In genomic region chr2:166223298-166223697, GRCh38 we compare ENCODE assay signal across 29 cellular contexts.
"Had no signal": no experiment of that assay in that cellular context is flagged by ENCODE, and none has a peak within 500 bp of the region (broad histone marks: within the 10 kb centered on the region; RNA-seq: fewer than 3 reads in every experiment).

No MANE protein-coding gene starts in this region.

- H3K36me3 Mint-ChIP-seq: stimulated activated effector memory CD8-positive, alpha-beta T cell treated with anti-CD3 and anti-CD28 coated beads, Interleukin-12 subunit alpha, Interleukin-12 subunit beta, amount 100 ng/mL, for 72 hours; stimulated activated memory B cell treated with anti-CD40 and anti-IgM and Interleukin-4, amounts not matched to agents 10 μg/mL and 1 μg/mL and 100 μg/mL, for 72 hours; stimulated activated naive B cell treated with anti-CD40 and anti-IgM and Interleukin-4, amounts not matched to agents 10 μg/mL and 1 μg/mL and 100 μg/mL, for 72 hours; type B pancreatic cell had no signal

- DNase-seq: stimulated activated CD4-positive, alpha-beta T cell treated with anti-CD3 and anti-CD28 coated beads, Interleukin-2, amount 100 ng/mL, for 48 hours; stimulated activated CD4-positive, alpha-beta T cell treated with anti-CD3 and anti-CD28 coated beads, Interleukin-4, amount 100 ng/mL, for 1 hour; stimulated activated CD4-positive, alpha-beta T cell treated with anti-CD3 and anti-CD28 coated beads, Interleukin-4, amount 100 ng/mL, for 24 hours; stimulated activated CD4-positive, alpha-beta T cell treated with anti-CD3 and anti-CD28 coated beads, Interleukin-4, amount 100 ng/mL, for 4 hours; stimulated activated CD8-positive, alpha-beta memory T cell treated with anti-CD3 and anti-CD28 coated beads, Interleukin-4, amount 100 ng/mL, for 48 hours; stimulated activated naive B cell treated with anti-CD40 and anti-IgM and Interleukin-4, amounts not matched to agents 10 μg/mL and 1 μg/mL and 100 μg/mL, for 72 hours; stimulated activated naive CD4-positive, alpha-beta T cell; stimulated activated naive CD4-positive, alpha-beta T cell treated with Interleukin-2 at 50 U/mL for 16 hours; stimulated activated naive CD8-positive, alpha-beta T cell treated with anti-CD3 and anti-CD28 coated beads, Interleukin-15, amount 100 ng/mL, for 72 hours; stimulated activated naive CD8-positive, alpha-beta T cell treated with anti-CD3 and anti-CD28 coated beads, Interleukin-15, Interleukin-2, amounts not matched to agents 100 U/mL and 50 U/mL, for 24 hours; stomach; substantia nigra; testis; thyroid gland; tibial artery; transverse colon; trophoblast cell; upper lobe of left lung; upper lobe of right lung; uterus had no signal

- H3K27me3 ChIP-seq: stomach, suprapubic skin, testis, thyroid gland, tibial artery, tibial nerve, transverse colon, upper lobe of left lung, upper lobe of right lung, vagina had no signal

- H3K9me3 ChIP-seq: stomach, testis, thoracic aorta, thyroid gland, tibial nerve, transverse colon, upper lobe of left lung, upper lobe of right lung, uterus, vagina had no signal

- ATAC-seq: stimulated activated effector memory CD8-positive, alpha-beta T cell treated with anti-CD3 and anti-CD28 coated beads, Interleukin-12 subunit alpha, Interleukin-12 subunit beta, amount 100 ng/mL, for 72 hours; stimulated activated memory B cell treated with anti-CD40 and anti-IgM and Interleukin-4, amounts not matched to agents 10 μg/mL and 1 μg/mL and 100 μg/mL, for 72 hours; stimulated activated naive B cell treated with anti-CD40 and anti-IgM and Interleukin-4, amounts not matched to agents 10 μg/mL and 1 μg/mL and 100 μg/mL, for 72 hours; stimulated activated naive CD8-positive, alpha-beta T cell treated with anti-CD3 and anti-CD28 coated beads, Interleukin-15, amount 100 ng/mL, for 72 hours; stimulated activated naive CD8-positive, alpha-beta T cell treated with anti-CD3 and anti-CD28 coated beads, Interleukin-15, Interleukin-2, amounts not matched to agents 100 U/mL and 50 U/mL, for 24 hours; upper lobe of right lung had no signal

- H3K36me3 ChIP-seq: stomach, suprapubic skin, thoracic aorta, thyroid gland, tibial artery, transverse colon, upper lobe of left lung, upper lobe of right lung, uterus, vagina had no signal

- H3K27ac Mint-ChIP-seq: stimulated activated effector memory CD8-positive, alpha-beta T cell treated with anti-CD3 and anti-CD28 coated beads, Interleukin-12 subunit alpha, Interleukin-12 subunit beta, amount 100 ng/mL, for 72 hours; stimulated activated memory B cell treated with anti-CD40 and anti-IgM and Interleukin-4, amounts not matched to agents 10 μg/mL and 1 μg/mL and 100 μg/mL, for 72 hours; stimulated activated naive B cell treated with anti-CD40 and anti-IgM and Interleukin-4, amounts not matched to agents 10 μg/mL and 1 μg/mL and 100 μg/mL, for 72 hours; stimulated activated naive CD8-positive, alpha-beta T cell treated with anti-CD3 and anti-CD28 coated beads, Interleukin-15, amount 100 ng/mL, for 72 hours; stimulated activated naive CD8-positive, alpha-beta T cell treated with anti-CD3 and anti-CD28 coated beads, Interleukin-15, Interleukin-2, amounts not matched to agents 100 ng/mL and 50 ng/mL, for 24 hours; type B pancreatic cell had no signal

- H3K4me1 Mint-ChIP-seq: stimulated activated effector memory CD8-positive, alpha-beta T cell treated with anti-CD3 and anti-CD28 coated beads, Interleukin-12 subunit alpha, Interleukin-12 subunit beta, amount 100 ng/mL, for 72 hours; stimulated activated memory B cell treated with anti-CD40 and anti-IgM and Interleukin-4, amounts not matched to agents 10 μg/mL and 1 μg/mL and 100 μg/mL, for 72 hours; stimulated activated naive B cell treated with anti-CD40 and anti-IgM and Interleukin-4, amounts not matched to agents 10 μg/mL and 1 μg/mL and 100 μg/mL, for 72 hours; stimulated activated naive CD8-positive, alpha-beta T cell treated with anti-CD3 and anti-CD28 coated beads, Interleukin-15, amount 100 ng/mL, for 72 hours had no signal

- H3K4me3 ChIP-seq: stomach, suprapubic skin, testis, thoracic aorta, thyroid gland, tibial artery, tibial nerve, transverse colon, upper lobe of left lung, upper lobe of right lung, uterus, vagina had no signal

- FAIRE-seq: urothelium cell line had no signal

- H3K9me3 Mint-ChIP-seq: type B pancreatic cell had no signal

- H3K4me3 Mint-ChIP-seq: stimulated activated effector memory CD8-positive, alpha-beta T cell treated with anti-CD3 and anti-CD28 coated beads, Interleukin-12 subunit alpha, Interleukin-12 subunit beta, amount 100 ng/mL, for 72 hours; stimulated activated memory B cell treated with anti-CD40 and anti-IgM and Interleukin-4, amounts not matched to agents 10 μg/mL and 1 μg/mL and 100 μg/mL, for 72 hours; stimulated activated naive B cell treated with anti-CD40 and anti-IgM and Interleukin-4, amounts not matched to agents 10 μg/mL and 1 μg/mL and 100 μg/mL, for 72 hours; stimulated activated naive CD8-positive, alpha-beta T cell treated with anti-CD3 and anti-CD28 coated beads, Interleukin-15, amount 100 ng/mL, for 72 hours; stimulated activated naive CD8-positive, alpha-beta T cell treated with anti-CD3 and anti-CD28 coated beads, Interleukin-15, Interleukin-2, amounts not matched to agents 100 ng/mL and 50 ng/mL, for 24 hours; type B pancreatic cell had no signal

- H3K27ac ChIP-seq: stomach, suprapubic skin, testis, thoracic aorta, thyroid gland, tibial artery, tibial nerve, transverse colon, upper lobe of left lung, upper lobe of right lung, uterus, vagina had no signal

- H3K27me3 Mint-ChIP-seq: stimulated activated memory B cell treated with anti-CD40 and anti-IgM and Interleukin-4, amounts not matched to agents 10 μg/mL and 1 μg/mL and 100 μg/mL, for 72 hours; stimulated activated naive B cell treated with anti-CD40 and anti-IgM and Interleukin-4, amounts not matched to agents 10 μg/mL and 1 μg/mL and 100 μg/mL, for 72 hours; stimulated activated naive CD8-positive, alpha-beta T cell treated with anti-CD3 and anti-CD28 coated beads, Interleukin-15, amount 100 ng/mL, for 72 hours; stimulated activated naive CD8-positive, alpha-beta T cell treated with anti-CD3 and anti-CD28 coated beads, Interleukin-15, Interleukin-2, amounts not matched to agents 100 ng/mL and 50 ng/mL, for 24 hours; type B pancreatic cell had no signal

- H3K4me1 ChIP-seq: stomach, suprapubic skin, testis, thyroid gland, tibial artery, tibial nerve, transverse colon, upper lobe of left lung, upper lobe of right lung, uterus, vagina had no signal
